ENCODE assay signal across 8 cellular contexts in genomic region chr6:160534050-160534696, GRCh38.
A peak's percentile ranks its signal among the peaks of the same experiment; 100 is the strongest.
DNase-seq lines count a peak whose midpoint lies in the region; ATAC-seq, FAIRE-seq and TF ChIP-seq lines count a peak whose summit lies in the region.

No MANE protein-coding gene starts in this region.

- no peak overlapping the region for H2AFZ ChIP-seq in OCI-LY1 (ENCODE audit: low read length)

- no peaks in the 10 kb centered on the region for H3K27me3 ChIP-seq in OCI-LY1 (ENCODE audit: insufficient read depth, low read length)
- no peaks in the 10 kb centered on the region for H3K27me3 ChIP-seq in testis

- H3K9ac ChIP-seq in OCI-LY1 (ENCODE audit: low read length) = no peak overlapping the region

- H3K9me3 ChIP-seq in OCI-LY1 (ENCODE audit: low read length) (no peaks in the 10 kb centered on the region), testis (no peaks in the 10 kb centered on the region)

- H3K4me2 ChIP-seq in OCI-LY1 (ENCODE audit: low read length) = no peak overlapping the region

- H4K20me1 ChIP-seq in OCI-LY1 (ENCODE audit: insufficient read depth, low read length) = no peaks in the 10 kb centered on the region

- peaks cover 2% of the 10 kb centered on the region for H3K27me3 Mint-ChIP-seq in activated T-cell treated with anti-CD3 and anti-CD28 coated beads, Interleukin-2, amount 50 U/mL, for 72 hours (ENCODE audit: low read depth)

- H3K4me3 ChIP-seq in OCI-LY1 (ENCODE audit: low read depth, low read length, poor library complexity, severe bottlenecking) (no peak overlapping the region), testis (no peak overlapping the region)

- H3K27ac ChIP-seq in OCI-LY1 (ENCODE audit: low read depth, low read length, poor library complexity, severe bottlenecking) = no peak overlapping the region
- H3K27ac ChIP-seq in testis = no peak overlapping the region

- H3K4me1 ChIP-seq in OCI-LY1 (ENCODE audit: insufficient read depth, low read length, severe bottlenecking) (no peaks in the 10 kb centered on the region), testis (no peaks in the 10 kb centered on the region)

- ATAC-seq in HG03060 (IDR thresholded peaks at IDR 0.05; ENCODE audit: low read depth, unreplicated experiment) = peak; percentile 53
- ATAC-seq in activated T-cell treated with anti-CD3 and anti-CD28 coated beads, Interleukin-2, amount 50 U/mL, for 72 hours (replicated peaks in 1 of 2) = peak; percentile 63 to 71

- H3K36me3 ChIP-seq in OCI-LY1 (ENCODE audit: insufficient read depth, low read length) (no peaks in the 10 kb centered on the region), testis (ENCODE audit: low read depth, missing control alignments) (no peaks in the 10 kb centered on the region)

- TF ChIP-seq POLR2A in testis (IDR thresholded peaks at IDR 0.05) = no peak

- peaks cover 0 to 2% of the 10 kb centered on the region in 2 donors for H3K36me3 Mint-ChIP-seq in activated T-cell treated with anti-CD3 and anti-CD28 coated beads, Interleukin-2, amount 50 U/mL, for 72 hours (ENCODE audit: insufficient read depth in 2 of 2)

- peak; percentile 38 for DNase-seq in ACHN
- DNase-seq in GM18507 (ENCODE audit: extremely low spot score, insufficient read length, low read depth) = no peak
- peak; percentile 39 to 49 for DNase-seq in activated T-cell treated with anti-CD3 and anti-CD28 coated beads, Interleukin-2, amount 50 U/mL, for 72 hours
- DNase-seq in fibroblast of the conjunctiva (ENCODE audit: low read depth) = peak; percentile 27
- DNase-seq in nucleus accumbens (lab: John Stamatoyannopoulos, UW) = peak in 48 of 56 donors; percentile 1 to 77 (median 23)
- DNase-seq in testis = peak; percentile 74

- H3K79me2 ChIP-seq in OCI-LY1 (ENCODE audit: insufficient read depth, low read length) = no peaks in the 10 kb centered on the region

- H3K9me3 Mint-ChIP-seq in activated T-cell treated with anti-CD3 and anti-CD28 coated beads, Interleukin-2, amount 50 U/mL, for 72 hours = peaks cover 2% of the 10 kb centered on the region in 2 donors

- H3K9me2 ChIP-seq in OCI-LY1 (ENCODE audit: low read depth, low read length) = no peaks in the 10 kb centered on the region

- WGBS in testis, 2 donors = 4 to 8% methylated on average over 7 to 9 of the region's 9 CpGs

- FAIRE-seq in GM18507 (lab: Jason Lieb, UNC) = peak; percentile 61

- H3F3A ChIP-seq in OCI-LY1 (ENCODE audit: insufficient read depth, low read length) = no peaks in the 10 kb centered on the region

- in situ Hi-C loops in ACHN (cut with HindIII; ENCODE audit: low pct_ligation_motif_present, low pct_unique_long_range_greater_than_20kb, low sequenced_read_pairs) = no loop called here

- no peak overlapping the region for H3K4me3 Mint-ChIP-seq in activated T-cell treated with anti-CD3 and anti-CD28 coated beads, Interleukin-2, amount 50 U/mL, for 72 hours

- intact Hi-C loops in testis (cut with DNase I; ENCODE audit: low total_unique reads) = loop anchor here (2.0 kb wide), 1 partner anchor 77 kb away; no protein-coding TSS in a partner anchor

- H3K27ac Mint-ChIP-seq in activated T-cell treated with anti-CD3 and anti-CD28 coated beads, Interleukin-2, amount 50 U/mL, for 72 hours = no peak overlapping the region

- TF ChIP-seq CTCF in OCI-LY1 (IDR thresholded peaks at IDR 0.05; ENCODE audit: low read length) = peak; percentile 98
- TF ChIP-seq CTCF in testis (IDR thresholded peaks at IDR 0.05) = peak; percentile 83 to 92 (median 85)

- no peaks in the 10 kb centered on the region for H3K4me1 Mint-ChIP-seq in activated T-cell treated with anti-CD3 and anti-CD28 coated beads, Interleukin-2, amount 50 U/mL, for 72 hours (ENCODE audit: low read depth)
